Comparison of ENCODE assay signal across 1 cellular context in genomic region chr2:15591692-15592463, GRCh38.
TF ChIP-seq lines count a peak whose summit lies in the region.

Gene DDX1 (plus strand): TSS chr2:15591868. CDS start chr2:15591934, 66 bp downstream.

TF ChIP-seq in K562, 482 proteins besides CTCF, POLR2A, EP300 and RAD21 (continued from another document and continues in another):
- TF ChIP-seq ARID4B (CRISPR knock-in tag; IDR thresholded peaks at IDR 0.05) (peak; percentile 97), PHF20 (IDR thresholded peaks at IDR 0.05; ENCODE audit: partially characterized antibody) (peak; percentile 89), ZNF512 (tag; IDR thresholded peaks at IDR 0.05) (no peak), TAF7 (tag; IDR thresholded peaks at IDR 0.05) (peak; percentile 89), MAX (CRISPR knock-in tag; IDR thresholded peaks at IDR 0.05) (peak; percentile 98), SOX6 (IDR thresholded peaks at IDR 0.05) (peak; percentile 64; the same call in 1 of the 2 replicates), KLF13 (tag; IDR thresholded peaks at IDR 0.05; ENCODE audit: borderline replicate concordance, low read depth) (0 out of 2 replicates have a peak, but pooled peaks have one; percentile 37), JUN (IDR thresholded peaks at IDR 0.05; ENCODE audit: borderline replicate concordance, low read depth, low read length) (no peak; the same call in 1 of the 2 replicates), JUN (CRISPR knock-in tag; IDR thresholded peaks at IDR 0.05; ENCODE audit: borderline replicate concordance) (peak; percentile 68; the same call in 1 of the 2 replicates), CREB3 (tag; conservative IDR thresholded peaks at IDR 0.05; ENCODE audit: low read depth) (peak; percentile 49; the same call in 1 of the 2 replicates), KDM1A (IDR thresholded peaks at IDR 0.05) (peak in 1 of 2 experiments; percentile 31; a peak in 1 of 4 replicates), LCOR (CRISPR knock-in tag; IDR thresholded peaks at IDR 0.05) (peak; percentile 97), E2F5 (CRISPR knock-in tag; IDR thresholded peaks at IDR 0.05) (peak; percentile 88), PHB (CRISPR knock-in tag; IDR thresholded peaks at IDR 0.05) (no peak), TEAD1 (CRISPR knock-in tag; IDR thresholded peaks at IDR 0.05) (peak; percentile 10 to 78; a peak in 1 of 4 replicates), E2F4 (CRISPR knock-in tag; IDR thresholded peaks at IDR 0.05; ENCODE audit: low read depth) (no peak), CREB3L1 (IDR thresholded peaks at IDR 0.05; ENCODE audit: borderline replicate concordance, low read depth) (peak; percentile 72), POLR2G (IDR thresholded peaks at IDR 0.05; ENCODE audit: low read depth, low read length) (peak; percentile 98), SP1 (CRISPR knock-in tag; IDR thresholded peaks at IDR 0.05) (peak; percentile 95), ATF1 (CRISPR knock-in tag; IDR thresholded peaks at IDR 0.05) (no peak; the same call in 1 of the 2 replicates), ATF1 (tag; IDR thresholded peaks at IDR 0.05) (peak; percentile 86), ETV6 (IDR thresholded peaks at IDR 0.05; ENCODE audit: borderline replicate concordance in 1 of 2, low read depth in 2 of 2, low read length in 1 of 2) (peak in 1 of 2 experiments; percentile 47; a peak in 1 of 4 replicates), ETV6 (CRISPR knock-in tag; IDR thresholded peaks at IDR 0.05; ENCODE audit: borderline replicate concordance) (no peak; the same call in none of the 2 replicates), MYC (IDR thresholded peaks at IDR 0.05; ENCODE audit: low read depth, low read length) (peak; percentile 98; the same call in 1 of the 2 replicates), MYC (CRISPR knock-in tag; IDR thresholded peaks at IDR 0.05; ENCODE audit: borderline replicate concordance, low read depth) (peak; percentile 79), ZNF766 (CRISPR knock-in tag; conservative IDR thresholded peaks at IDR 0.05) (0 out of 2 replicates have a peak, but pooled peaks have one; percentile 33), ZNF263 (CRISPR knock-in tag; IDR thresholded peaks at IDR 0.05; ENCODE audit: borderline replicate concordance) (peak; percentile 29; the same call in 1 of the 2 replicates), TAF1 (IDR thresholded peaks at IDR 0.05; ENCODE audit: control insufficient read depth, extremely low read depth, insufficient read depth, low read length, severe bottlenecking) (peak; percentile 100), HNRNPL (IDR thresholded peaks at IDR 0.05; ENCODE audit: low read depth, low read length) (peak; percentile 76; the same call in 1 of the 2 replicates), ELF2 (CRISPR knock-in tag; IDR thresholded peaks at IDR 0.05) (peak; percentile 79), ZNF384 (IDR thresholded peaks at IDR 0.05; ENCODE audit: low read depth, low read length) (0 out of 2 replicates have a peak, but pooled peaks have one; percentile 7), MTA3 (IDR thresholded peaks at IDR 0.05; ENCODE audit: borderline replicate concordance) (peak; percentile 93), POLR2B (IDR thresholded peaks at IDR 0.05; ENCODE audit: low read depth, partially characterized antibody) (peak; percentile 84), NONO (IDR thresholded peaks at IDR 0.05; ENCODE audit: low read depth in 2 of 2, low read length in 1 of 2) (peak; percentile 70 to 74; a peak in 2 of 4 replicates), NUFIP1 (IDR thresholded peaks at IDR 0.05; ENCODE audit: partially characterized antibody) (no peak), KDM4B (IDR thresholded peaks at IDR 0.05; ENCODE audit: borderline replicate concordance in 2 of 2, low read depth in 1 of 2) (peak in 1 of 2 experiments; percentile 90; a peak in 2 of 4 replicates), ZSCAN32 (CRISPR knock-in tag; IDR thresholded peaks at IDR 0.05) (no peak), NCOA1 (IDR thresholded peaks at IDR 0.05; ENCODE audit: low read depth) (peak; percentile 97), E2F8 (IDR thresholded peaks at IDR 0.05; ENCODE audit: low read depth, partially characterized antibody) (peak; percentile 73), ZFX (CRISPR knock-in tag; IDR thresholded peaks at IDR 0.05) (peak; percentile 90), CREB1 (IDR thresholded peaks at IDR 0.05) (peak; percentile 68), CREB1 (CRISPR knock-in tag; IDR thresholded peaks at IDR 0.05) (peak; percentile 83), U2AF1 (optimal IDR thresholded peaks at IDR 0.05; ENCODE audit: low read depth, low read length) (peak; percentile 97), E2F6 (IDR thresholded peaks at IDR 0.05; ENCODE audit: borderline replicate concordance in 1 of 2, extremely low read depth in 1 of 2, insufficient read depth in 1 of 2, insufficient read length in 1 of 2, low read depth in 1 of 2, low read length in 1 of 2, poor library complexity in 1 of 2, severe bottlenecking in 1 of 2) (peak; percentile 89 to 95), MBD2 (IDR thresholded peaks at IDR 0.05; ENCODE audit: borderline replicate concordance, low read depth) (peak; percentile 81; the same call in 1 of the 2 replicates), TRIM25 (IDR thresholded peaks at IDR 0.05; ENCODE audit: borderline replicate concordance) (no peak), MXD1 (CRISPR knock-in tag; IDR thresholded peaks at IDR 0.05; ENCODE audit: borderline replicate concordance, poor library complexity, severe bottlenecking) (peak; percentile 46)
